ENCODE assay signal across 8 cellular contexts in the genomic region with DNA sequence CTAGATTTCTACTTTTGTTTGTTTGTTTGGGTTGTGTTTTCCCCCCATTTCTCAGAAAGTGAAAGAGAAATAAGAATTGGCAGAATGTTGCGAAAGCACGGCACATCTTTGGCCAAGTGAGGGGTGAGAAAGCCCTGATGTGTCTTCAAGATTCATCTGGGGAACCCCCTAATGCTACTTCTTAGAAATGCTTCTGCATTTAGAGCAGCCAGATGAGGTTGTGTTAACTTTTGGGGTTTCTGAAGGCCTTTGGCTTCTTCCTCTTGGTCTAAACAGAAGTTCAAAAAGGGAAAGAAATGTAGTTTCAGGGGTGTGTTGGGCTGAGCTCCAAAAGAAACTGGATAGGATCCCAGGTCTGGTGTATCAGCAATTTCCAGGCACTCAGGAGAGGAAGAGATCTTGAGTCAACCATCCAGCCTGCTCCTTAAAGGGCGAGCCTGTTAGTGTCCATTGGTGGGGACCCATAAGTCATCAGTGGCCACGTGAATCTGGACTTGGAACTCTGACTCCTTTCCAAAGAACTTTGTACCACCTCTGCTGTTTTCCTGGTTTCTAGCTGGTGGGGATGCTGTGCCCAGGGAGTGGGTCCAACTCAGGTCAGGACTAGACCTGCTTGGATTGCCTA. TPM values are rescaled to one million over a fixed set of nuclear protein-coding genes. Genes with fewer than 3 reads are reported as not detected.
DNase-seq lines count a peak whose midpoint lies in the region; ATAC-seq lines count a peak whose summit lies in the region.

No MANE protein-coding gene starts in this region.

- peaks cover 68 to 78% (median 69%) of the 10 kb centered on the region in 3 donors for H3K4me1 Mint-ChIP-seq in CD8-positive, alpha-beta memory T cell
- H3K4me1 Mint-ChIP-seq in activated CD4-positive, alpha-beta memory T cell treated with anti-CD3 and anti-CD28 coated beads for 36 hours (ENCODE audit: low read depth) = peaks cover 92% of the 10 kb centered on the region

- H3K27ac ChIP-seq in CD8-positive, alpha-beta memory T cell (ENCODE audit: low read depth, low read length) = peak overlapping the region; percentile 72

- CTCF ChIA-PET in CD8-positive, alpha-beta memory T cell (lab: Charles Lee) = interaction anchor here (0.9 to 8.2 kb wide), 4 partner anchors 12 to 149 kb away, joined by 3 to 60 read pairs (median 4); a partner anchor contains a TSS
- CTCF ChIA-PET in activated CD4-positive, alpha-beta memory T cell treated with anti-CD3 and anti-CD28 coated beads for 36 hours (lab: Charles Lee) = interaction anchor here (0.9 to 12.4 kb wide), 8 partner anchors 25 to 296 kb away, joined by 3 to 221 read pairs (median 7); a partner anchor contains a TSS

- no peaks in the 10 kb centered on the region for H3K9me3 ChIP-seq in CD8-positive, alpha-beta memory T cell (ENCODE audit: low read length)

- peak overlapping the region; percentile 77 to 99 (median 82) for H3K4me3 Mint-ChIP-seq in CD8-positive, alpha-beta memory T cell
- peak overlapping the region; percentile 96 for H3K4me3 Mint-ChIP-seq in activated CD4-positive, alpha-beta memory T cell treated with anti-CD3 and anti-CD28 coated beads for 36 hours

- ATAC-seq in GM21367 (IDR thresholded peaks at IDR 0.05; ENCODE audit: unreplicated experiment) (peak; percentile 52), HG03575 (IDR thresholded peaks at IDR 0.05; ENCODE audit: extremely low read depth, insufficient number of reproducible peaks, low FRiP score, unreplicated experiment) (peak; percentile 55), sciatic nerve (peak; percentile 86)

- peaks cover 64% of the 10 kb centered on the region for H3K4me1 ChIP-seq in CD8-positive, alpha-beta memory T cell (ENCODE audit: insufficient read depth, low read length)

- intact Hi-C loops in activated CD4-positive, alpha-beta memory T cell treated with anti-CD3 and anti-CD28 coated beads for 36 hours (cut with micrococcal nuclease) = loop anchor here (1.0 to 5.0 kb wide), 7 partner anchors 8 to 363 kb away; no protein-coding TSS in a partner anchor
- intact Hi-C loops in sciatic nerve (cut with DNase I) = no loop called here

- no peaks in the 10 kb centered on the region for H3K9me3 Mint-ChIP-seq in CD8-positive, alpha-beta memory T cell
- H3K9me3 Mint-ChIP-seq in activated CD4-positive, alpha-beta memory T cell treated with anti-CD3 and anti-CD28 coated beads for 36 hours = no peaks in the 10 kb centered on the region

- no peaks in the 10 kb centered on the region for H3K27me3 ChIP-seq in CD8-positive, alpha-beta memory T cell (ENCODE audit: insufficient read depth, low read length, poor library complexity, severe bottlenecking)

- H3K36me3 Mint-ChIP-seq in CD8-positive, alpha-beta memory T cell = peaks cover 3 to 36% (median 10%) of the 10 kb centered on the region in 3 donors
- H3K36me3 Mint-ChIP-seq in activated CD4-positive, alpha-beta memory T cell treated with anti-CD3 and anti-CD28 coated beads for 36 hours = peaks cover 99% of the 10 kb centered on the region

- peak; percentile 26 to 72 (median 51) for DNase-seq in CD8-positive, alpha-beta memory T cell
- DNase-seq in activated CD4-positive, alpha-beta memory T cell treated with anti-CD3 and anti-CD28 coated beads for 36 hours = peak; percentile 76
- DNase-seq in fibroblast of gingiva (ENCODE audit: low read depth) (peak; percentile 93), sciatic nerve (ENCODE audit: low spot score) (no peak), DMS153 treated with DMSO at 0.1 percent for 48 hours (lab: John Stamatoyannopoulos, UW; ENCODE audit: unreplicated experiment) (no peak), HT-29 (ENCODE audit: low spot score) (no peak)

- no peaks in the 10 kb centered on the region for H3K27me3 Mint-ChIP-seq in CD8-positive, alpha-beta memory T cell
- H3K27me3 Mint-ChIP-seq in activated CD4-positive, alpha-beta memory T cell treated with anti-CD3 and anti-CD28 coated beads for 36 hours = no peaks in the 10 kb centered on the region

- H3K27ac Mint-ChIP-seq in CD8-positive, alpha-beta memory T cell = peak overlapping the region; percentile 90 to 99 (median 96)
- peak overlapping the region; percentile 97 for H3K27ac Mint-ChIP-seq in activated CD4-positive, alpha-beta memory T cell treated with anti-CD3 and anti-CD28 coated beads for 36 hours

- no peaks in the 10 kb centered on the region for H3K36me3 ChIP-seq in CD8-positive, alpha-beta memory T cell (ENCODE audit: insufficient read depth, low read length)

- peak overlapping the region; percentile 18 for H3K4me3 ChIP-seq in CD8-positive, alpha-beta memory T cell (ENCODE audit: low read length)

- POLR2A ChIA-PET in CD8-positive, alpha-beta memory T cell (lab: Charles Lee) = no interaction called here
- POLR2A ChIA-PET in activated CD4-positive, alpha-beta memory T cell treated with anti-CD3 and anti-CD28 coated beads for 36 hours (lab: Charles Lee) = interaction anchor here (0.5 to 4.8 kb wide), 12 partner anchors 8 to 492 kb away, joined by 3 to 38 read pairs (median 4); a partner anchor contains a TSS

RNA-seq across cellular contexts. Expression of a gene that starts 6.5 kb away (rescaled TPM):
- total RNA-seq in CD8-positive, alpha-beta memory T cell = 10 to 100 TPM; 68.5 to 69.8 TPM
- 3.0 TPM for polyA plus RNA-seq in CD8-positive, alpha-beta memory T cell
- total RNA-seq in activated CD4-positive, alpha-beta memory T cell treated with anti-CD3 and anti-CD28 coated beads for 36 hours = 100 to 1,000 TPM; 171 to 176 TPM
- 53.5 TPM for total RNA-seq in sciatic nerve
- total RNA-seq in HT-29 (2014; rRNA removed; shearing (Covaris generic)) = 27.8 and 31.4 TPM in 2 replicates

Comparison
In these comparisons a context has a peak if more than half of its experiments do, and no peak if none do; other contexts are left out.
1. DNase-seq: peak in CD8-positive, alpha-beta memory T cell (5 of 5), activated CD4-positive, alpha-beta memory T cell treated with anti-CD3 and anti-CD28 coated beads for 36 hours (single experiment) and fibroblast of gingiva (single experiment); none in sciatic nerve (single experiment), DMS153 treated with DMSO at 0.1 percent for 48 hours (single experiment) and HT-29 (single experiment).
2. Peak in every context shown above with its lines, with median percentiles within 50 percentile points of each other: ATAC-seq.